ENCODE assay signal across 9 cellular contexts in genomic region chr20:63854069-63854765, GRCh38. TPM values are rescaled to one million over a fixed set of nuclear protein-coding genes. Genes with fewer than 3 reads are reported as not detected.
DNase-seq lines count a peak whose midpoint lies in the region; ATAC-seq, FAIRE-seq and TF ChIP-seq lines count a peak whose summit lies in the region.
"Had no signal": no experiment of that assay in that cellular context is flagged by ENCODE, and none has a peak within 500 bp of the region (broad histone marks: within the 10 kb centered on the region; RNA-seq: fewer than 3 reads in every experiment).

No MANE protein-coding gene starts in this region.

- H3K4me3 ChIP-seq in Peyer's patch (peak overlapping the region in 1 of 4 donors; percentile 13), prostate gland (peak overlapping the region in 1 of 2 donors; percentile 5)

- H3K9me3 ChIP-seq in ES-I3 (ENCODE audit: control insufficient read depth, insufficient read depth, low read length), result no peaks in the 10 kb centered on the region
- H3K9me3 ChIP-seq in Peyer's patch, result no peaks in the 10 kb centered on the region
- no peaks in the 10 kb centered on the region for H3K9me3 ChIP-seq in prostate gland

- H3K27ac ChIP-seq in Peyer's patch (peak overlapping the region; percentile 29 to 73 (median 62)), prostate gland (peak overlapping the region; percentile 39 to 51)

- TF ChIP-seq CTCF in Peyer's patch (IDR thresholded peaks at IDR 0.05) (no peak), prostate gland (IDR thresholded peaks at IDR 0.05) (no peak)

- no peaks in the 10 kb centered on the region for H3K36me3 ChIP-seq in ES-I3 (ENCODE audit: insufficient read depth, low read length)
- H3K36me3 ChIP-seq in Peyer's patch, result no peaks in the 10 kb centered on the region
- H3K36me3 ChIP-seq in prostate gland, result no peaks in the 10 kb centered on the region

- peak; percentile 41 to 49 for ATAC-seq in left cardiac atrium

- WGBS in prostate gland, result 19% methylated on average over 15 of the region's 17 CpGs

- intact Hi-C loops in left cardiac atrium (cut with DNase I), result no loop called here
- intact Hi-C loops in prostate gland (cut with DNase I), result no loop called here

- peak overlapping the region; percentile 47 for H3K9ac ChIP-seq in ES-I3 (ENCODE audit: low read depth, low read length)

- DNase-seq in Peyer's patch, result peak in 1 of 3 donors; percentile 46
- no peak for DNase-seq in left cardiac atrium
- no peak for DNase-seq in prostate gland (ENCODE audit: low spot score)
- DNase-seq in NCI-H1092 (lab: John Stamatoyannopoulos, UW), result no peak
- DNase-seq in HTR-8/SVneo (ENCODE audit: insufficient read length, low spot score), result no peak
- no peak for DNase-seq in DMS114 treated with DMSO at 0.1 percent for 48 hours (lab: John Stamatoyannopoulos, UW; ENCODE audit: unreplicated experiment)
- DNase-seq in AG08396 (ENCODE audit: low spot score), result no peak

- H3K27me3 ChIP-seq in Peyer's patch (peaks cover 0 to 12% of the 10 kb centered on the region in 2 donors), prostate gland (replicated peaks; ENCODE audit: insufficient read depth) (no peaks in the 10 kb centered on the region)

- FAIRE-seq in HTR-8/SVneo (lab: Jason Lieb, UNC), result no peak
- FAIRE-seq: D721Med had no signal

- H3K4me1 ChIP-seq in ES-I3 (ENCODE audit: insufficient read depth, low read length) (peaks cover 20% of the 10 kb centered on the region; the same call in 1 of the 2 replicates), Peyer's patch (peaks cover 0 to 39% (median 20%) of the 10 kb centered on the region in 4 donors), prostate gland (replicated peaks) (peaks cover 5% of the 10 kb centered on the region)

- TF ChIP-seq POLR2A in Peyer's patch (IDR thresholded peaks at IDR 0.05) (no peak), prostate gland (IDR thresholded peaks at IDR 0.05) (no peak)

RNA-seq across cellular contexts. Expression of gene ABHD16B, which starts 7.1 kb away (rescaled TPM):
- total RNA-seq in Peyer's patch, result not detected
- not detected for total RNA-seq in left cardiac atrium
- 1 to 10 TPM in 1 of 2 donors, not detected in 1; 1.6 TPM for total RNA-seq in prostate gland

RNA-seq across cellular contexts. Expression of gene TPD52L2, which starts 10.9 kb away (rescaled TPM):
- total RNA-seq in Peyer's patch, result 10 to 100 TPM; 59.4 to 78.7 (median 65.1) TPM
- 10 to 100 TPM; 67.5 to 68.7 TPM for total RNA-seq in left cardiac atrium
- total RNA-seq in prostate gland, result 100 to 1,000 TPM; 105 to 127 TPM

RNA-seq across cellular contexts. Expression of gene ZBTB46, which starts 23.2 kb away (rescaled TPM):
- total RNA-seq in Peyer's patch, result 10 to 100 TPM in 1 of 4 donors, 1 to 10 TPM in 3; 1.9 to 33.0 (median 4.4) TPM
- total RNA-seq in left cardiac atrium, result 10 to 100 TPM; 12.7 to 17.0 TPM
- 10 to 100 TPM in 1 of 2 donors, 1 to 10 TPM in 1; 7.9 to 12.2 TPM for total RNA-seq in prostate gland

RNA-seq across cellular contexts. Expression of gene DNAJC5, which starts 40.7 kb away (rescaled TPM):
- total RNA-seq in Peyer's patch (100 to 1,000 TPM in 3 of 4 donors, 10 to 100 TPM in 1; 41.3 to 137 (median 113) TPM), left cardiac atrium (10 to 100 TPM; 41.9 to 53.4 TPM), prostate gland (10 to 100 TPM; 44.4 to 66.6 TPM)
